ENCODE assay signal across 24 cellular contexts in the genomic region with DNA sequence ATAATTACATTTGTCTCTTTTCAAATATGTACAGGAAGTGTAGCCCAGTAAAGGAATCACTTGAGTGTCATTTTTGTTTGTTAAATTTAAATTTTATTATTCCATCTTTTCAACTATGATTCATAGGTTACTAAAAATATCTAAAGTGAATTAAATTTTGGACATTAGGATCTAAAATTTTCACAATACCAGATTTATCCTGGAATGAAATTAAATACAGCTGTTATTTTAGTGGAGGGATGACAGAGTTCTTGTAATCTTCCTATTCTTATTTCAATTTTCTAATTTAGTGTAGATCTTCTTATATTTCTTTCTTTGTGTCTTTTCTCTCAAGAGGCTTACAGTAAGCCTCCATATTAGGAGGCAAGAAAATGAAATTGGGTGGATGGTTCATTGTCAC.
DNase-seq lines count a peak whose midpoint lies in the region; ATAC-seq, FAIRE-seq and TF ChIP-seq lines count a peak whose summit lies in the region.
"Had no signal": no experiment of that assay in that cellular context is flagged by ENCODE, and none has a peak within 500 bp of the region (broad histone marks: within the 10 kb centered on the region; RNA-seq: fewer than 3 reads in every experiment).

No MANE protein-coding gene starts in this region.

- TF ChIP-seq POLR2A in GM12891 (IDR thresholded peaks at IDR 0.05; ENCODE audit: low read depth, low read length): no peak

- peak; percentile 84 for FAIRE-seq in endometrium (lab: Jason Lieb, UNC)
- FAIRE-seq in kidney (lab: Jason Lieb, UNC): peak; percentile 49
- FAIRE-seq in GM12891 (lab: Jason Lieb, UNC): no peak
- FAIRE-seq: A204.1, D721Med, G401.6, GM12878, GM19239 had no signal

- no peaks in the 10 kb centered on the region for H3K4me1 ChIP-seq in kidney (ENCODE audit: control insufficient read depth in 1 of 2, insufficient read depth in 1 of 2, low read depth in 1 of 2, low read length in 2 of 2)
- no peaks in the 10 kb centered on the region for H3K4me1 ChIP-seq in foreskin keratinocyte
- no peaks in the 10 kb centered on the region for H3K4me1 ChIP-seq in OCI-LY7 (ENCODE audit: insufficient read depth, low read length, poor library complexity, severe bottlenecking)
- H3K4me1 ChIP-seq: BLaER1 treated with 17β-estradiol and CSF1 and Interleukin-3, amounts not matched to agents 10 nM and 100 nM had no signal

- CTCF ChIA-PET in OCI-LY7 (lab: Charles Lee; ENCODE audit: unreplicated experiment): no interaction called here

- H2AFZ ChIP-seq in OCI-LY7 (ENCODE audit: low read length): no peak overlapping the region

- H3K4me3 ChIP-seq in kidney (ENCODE audit: low read length in 2 of 2): no peak overlapping the region
- H3K4me3 ChIP-seq in OCI-LY7 (ENCODE audit: low read depth, low read length, poor library complexity, severe bottlenecking): no peak overlapping the region
- H3K4me3 ChIP-seq: BLaER1 treated with 17β-estradiol and CSF1 and Interleukin-3, amounts not matched to agents 10 nM and 100 nM; GM12878 had no signal

- H3K9me2 ChIP-seq in OCI-LY7 (ENCODE audit: insufficient read depth, low read length): no peaks in the 10 kb centered on the region

- no peak overlapping the region for H3K4me2 ChIP-seq in OCI-LY7 (ENCODE audit: low read length)
- H3K4me2 ChIP-seq: BLaER1 treated with 17β-estradiol and CSF1 and Interleukin-3, amounts not matched to agents 10 nM and 100 nM had no signal

- TF ChIP-seq CTCF in kidney (IDR thresholded peaks at IDR 0.05; ENCODE audit: borderline replicate concordance, extremely low read depth, insufficient read depth) (no peak), foreskin keratinocyte (conservative IDR thresholded peaks at IDR 0.05) (no peak), OCI-LY7 (conservative IDR thresholded peaks at IDR 0.05; ENCODE audit: low read length) (no peak)

- no peak overlapping the region for H3K9ac ChIP-seq in kidney (ENCODE audit: low read length in 2 of 2)
- H3K9ac ChIP-seq: BLaER1 treated with 17β-estradiol and CSF1 and Interleukin-3, amounts not matched to agents 10 nM and 100 nM had no signal

- BruUV-seq in OCI-LY7 (replicated peaks; lab: Mats Ljungman, UMichigan): no TSS peak

- H3K36me3 ChIP-seq in kidney (ENCODE audit: control insufficient read depth in 1 of 2, insufficient read depth in 2 of 2, low read length in 2 of 2) (no peaks in the 10 kb centered on the region), OCI-LY7 (ENCODE audit: insufficient read depth, low read length) (no peaks in the 10 kb centered on the region)
- H3K36me3 ChIP-seq: BLaER1 treated with 17β-estradiol and CSF1 and Interleukin-3, amounts not matched to agents 10 nM and 100 nM had no signal

- H3K27me3 ChIP-seq in foreskin keratinocyte: no peaks in the 10 kb centered on the region
- H3K27me3 ChIP-seq: BLaER1 treated with 17β-estradiol and CSF1 and Interleukin-3, amounts not matched to agents 10 nM and 100 nM had no signal

- H3K9me3 ChIP-seq in kidney (ENCODE audit: control insufficient read depth in 1 of 2, low read length in 2 of 2) (no peaks in the 10 kb centered on the region), OCI-LY7 (ENCODE audit: low read length) (no peaks in the 10 kb centered on the region)
- H3K9me3 ChIP-seq: BLaER1 treated with 17β-estradiol and CSF1 and Interleukin-3, amounts not matched to agents 10 nM and 100 nM; Caco-2 had no signal

- POLR2A ChIA-PET in OCI-LY7 (lab: Charles Lee): no interaction called here

- intact Hi-C loops in kidney (cut with DNase I): no loop called here
- intact Hi-C loops in OCI-LY7 (cut with micrococcal nuclease; ENCODE audit: unreplicated experiment): no loop called here

- ATAC-seq in foreskin keratinocyte: no peak
- ATAC-seq: CD8-positive, alpha-beta T cell; GM12878 had no signal

- peak; percentile 54 for DNase-seq in GM03348 (ENCODE audit: low spot score)
- peak; percentile 35 for DNase-seq in fibroblast of gingiva (ENCODE audit: low read depth)
- no peak for DNase-seq in kidney
- DNase-seq in GM12891 (ENCODE audit: insufficient read length, low spot score): no peak
- DNase-seq in foreskin keratinocyte: no peak
- no peak for DNase-seq in SKM-1 (lab: John Stamatoyannopoulos, UW; ENCODE audit: unreplicated experiment)
- no peak for DNase-seq in OCI-LY7 (ENCODE audit: low spot score)
- DNase-seq: 8988T; ACHN; AML-193; Caco-2; Calu3; CD4-positive, alpha-beta T cell; CD8-positive, alpha-beta T cell; DMS79 treated with DMSO at 0.1 percent for 48 hours; GF-D8 had no signal

- H4K20me1 ChIP-seq in OCI-LY7 (ENCODE audit: insufficient read depth, low read length): no peaks in the 10 kb centered on the region
- H4K20me1 ChIP-seq: BLaER1 treated with 17β-estradiol and CSF1 and Interleukin-3, amounts not matched to agents 10 nM and 100 nM had no signal

- H3K27ac ChIP-seq in kidney (ENCODE audit: low read depth in 2 of 2, low read length in 2 of 2): no peak overlapping the region
- no peak overlapping the region for H3K27ac ChIP-seq in foreskin keratinocyte
- no peak overlapping the region for H3K27ac ChIP-seq in OCI-LY7 (ENCODE audit: low read depth, low read length, poor library complexity, severe bottlenecking)
- H3K27ac ChIP-seq: BLaER1 treated with 17β-estradiol and CSF1 and Interleukin-3, amounts not matched to agents 10 nM and 100 nM; C4-2B had no signal

- H3K79me2 ChIP-seq in OCI-LY7 (ENCODE audit: insufficient read depth, low read depth, low read length): no peaks in the 10 kb centered on the region

TF ChIP-seq in GM12891, 5 proteins besides CTCF, POLR2A, EP300 and RAD21:
- TF ChIP-seq SPI1 (IDR thresholded peaks at IDR 0.05; ENCODE audit: low read depth, low read length) (no peak), TAF1 (IDR thresholded peaks at IDR 0.05; ENCODE audit: low read depth, low read length) (no peak), PAX5 (IDR thresholded peaks at IDR 0.05; ENCODE audit: insufficient read depth, low read length, severe bottlenecking) (no peak), POLR2AphosphoS5 (IDR thresholded peaks at IDR 0.05; ENCODE audit: low read depth, low read length) (no peak), POU2F2 (IDR thresholded peaks at IDR 0.05; ENCODE audit: low read depth, low read length) (no peak)

Comparison
In these comparisons a context has a peak if more than half of its experiments do, and no peak if none do; other contexts are left out.
1. DNase-seq: peak in GM03348 (single experiment) and fibroblast of gingiva (single experiment); none in kidney (single experiment), GM12891 (single experiment), foreskin keratinocyte (0 of 2), SKM-1 (single experiment) and OCI-LY7 (single experiment).